Comparison of ENCODE assay signal across 16 cellular contexts in the genomic region with DNA sequence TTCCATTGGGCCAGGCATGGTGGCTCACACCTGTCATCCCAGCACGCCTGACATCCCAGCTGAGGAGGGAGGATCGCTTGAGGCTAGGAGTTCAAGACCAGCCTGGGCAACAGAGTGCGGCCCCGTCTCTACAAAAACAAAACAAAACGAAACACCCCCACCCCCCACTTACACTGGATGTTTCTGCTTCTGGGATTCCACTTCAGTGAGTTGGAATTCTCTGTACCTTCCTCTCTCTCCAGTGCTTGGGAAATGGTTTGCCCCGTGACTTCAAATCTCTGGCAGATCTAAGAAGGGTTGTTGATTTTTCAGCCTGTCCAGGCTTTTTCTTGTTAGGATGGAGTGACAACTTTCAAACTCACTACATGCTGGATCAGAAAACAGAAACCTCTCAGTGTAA.
A peak's percentile ranks its signal among the peaks of the same experiment; 100 is the strongest.
DNase-seq lines count a peak whose midpoint lies in the region; ATAC-seq and TF ChIP-seq lines count a peak whose summit lies in the region.
"Had no signal": no experiment of that assay in that cellular context is flagged by ENCODE, and none has a peak within 500 bp of the region (broad histone marks: within the 10 kb centered on the region; RNA-seq: fewer than 3 reads in every experiment).

No MANE protein-coding gene starts in this region.

- peaks cover 15% of the 10 kb centered on the region for H3K27me3 Mint-ChIP-seq in osteocyte (ENCODE audit: unreplicated experiment)

- no peaks in the 10 kb centered on the region for H3K9me3 Mint-ChIP-seq in osteocyte (ENCODE audit: unreplicated experiment)
- H3K9me3 Mint-ChIP-seq: CD8-positive, alpha-beta memory T cell; HFFc6 had no signal

- peaks cover 3% of the 10 kb centered on the region for H3K9me3 ChIP-seq in aorta (ENCODE audit: control insufficient read depth, low read length)
- no peaks in the 10 kb centered on the region for H3K9me3 ChIP-seq in esophagus muscularis mucosa
- H3K9me3 ChIP-seq: Caco-2 had no signal

- no peaks in the 10 kb centered on the region for H3K36me3 Mint-ChIP-seq in osteocyte (ENCODE audit: unreplicated experiment)
- H3K36me3 Mint-ChIP-seq: CD8-positive, alpha-beta memory T cell had no signal

- no peak overlapping the region for H3K27ac Mint-ChIP-seq in osteocyte (ENCODE audit: unreplicated experiment)
- H3K27ac Mint-ChIP-seq: HFFc6 had no signal

- H3K4me1 Mint-ChIP-seq in osteocyte (ENCODE audit: unreplicated experiment), result peaks cover 1% of the 10 kb centered on the region

- CTCF ChIA-PET in RWPE1 (lab: Yijun Ruan, JAX), result interaction anchor here (1.1 kb wide), 1 partner anchor 9 kb away, joined by 3 read pairs; no protein-coding TSS in a partner anchor

- H3K4me1 ChIP-seq in foreskin keratinocyte, result peaks cover 12% of the 10 kb centered on the region
- H3K4me1 ChIP-seq in aorta (ENCODE audit: control insufficient read depth in 1 of 2, insufficient read depth in 2 of 2, low read length in 2 of 2), result no peaks in the 10 kb centered on the region
- no peaks in the 10 kb centered on the region for H3K4me1 ChIP-seq in esophagus muscularis mucosa
- H3K4me1 ChIP-seq: BLaER1, Caco-2 had no signal

- H3K27ac ChIP-seq in RWPE1, result peak overlapping the region; percentile 54
- peak overlapping the region; percentile 78 for H3K27ac ChIP-seq in foreskin keratinocyte
- no peak overlapping the region for H3K27ac ChIP-seq in aorta (ENCODE audit: low read depth in 1 of 2, low read length in 2 of 2)
- no peak overlapping the region for H3K27ac ChIP-seq in esophagus muscularis mucosa (replicated peaks in 1 of 4)
- H3K27ac ChIP-seq: BLaER1 had no signal

- H3K4me3 Mint-ChIP-seq in osteocyte (ENCODE audit: unreplicated experiment), result no peak overlapping the region
- H3K4me3 Mint-ChIP-seq: CD8-positive, alpha-beta memory T cell; HFFc6 had no signal

- TF ChIP-seq CTCF in RWPE1 (conservative IDR thresholded peaks at IDR 0.05; ENCODE audit: low read depth) (no peak), foreskin keratinocyte (conservative IDR thresholded peaks at IDR 0.05) (no peak), osteocyte (IDR thresholded peaks at IDR 0.05) (no peak), esophagus muscularis mucosa (IDR thresholded peaks at IDR 0.05) (no peak)

- ATAC-seq in foreskin keratinocyte (no peak), aorta (ENCODE audit: low FRiP score) (no peak)

- no peak for DNase-seq in RWPE1 (ENCODE audit: low spot score)
- DNase-seq in astrocyte of the hippocampus (ENCODE audit: low read depth, low spot score), result peak; percentile 27
- DNase-seq in foreskin keratinocyte, result peak; percentile 31 to 57
- DNase-seq in osteocyte (ENCODE audit: extremely low spot score, unreplicated experiment), result peak; percentile 59
- no peak for DNase-seq in aorta
- DNase-seq in NOMO-1 treated with dmso at 0.1 percent for 144 hours (lab: John Stamatoyannopoulos, UW; ENCODE audit: unreplicated experiment), result no peak
- DNase-seq in esophagus muscularis mucosa (ENCODE audit: extremely low spot score), result no peak
- DNase-seq: 8988T; AML-193; Caco-2; CD8-positive, alpha-beta memory T cell; DMS53; GF-D8; HCEC 1CT; HFFc6 had no signal

- no peak for TF ChIP-seq EP300 in esophagus muscularis mucosa (IDR thresholded peaks at IDR 0.05)

- H3K27me3 ChIP-seq in foreskin keratinocyte (no peaks in the 10 kb centered on the region), aorta (ENCODE audit: control insufficient read depth in 1 of 2, insufficient read depth in 2 of 2, low read length in 1 of 2) (no peaks in the 10 kb centered on the region), esophagus muscularis mucosa (peaks cover 0 to 4% (median 0%) of the 10 kb centered on the region in 4 donors)
- H3K27me3 ChIP-seq: BLaER1 had no signal

- intact Hi-C loops in aorta (cut with DNase I) (no loop called here), esophagus muscularis mucosa (cut with DNase I) (no loop called here)

- POLR2A ChIA-PET in RWPE1 (lab: Yijun Ruan, JAX; ENCODE audit: low non-redundant PET), result no interaction called here

- H3K36me3 ChIP-seq in aorta (ENCODE audit: control insufficient read depth in 1 of 2, insufficient read depth in 2 of 2, low read length in 1 of 2) (no peaks in the 10 kb centered on the region), esophagus muscularis mucosa (no peaks in the 10 kb centered on the region)
- H3K36me3 ChIP-seq: BLaER1 had no signal

- no peak for TF ChIP-seq POLR2A in esophagus muscularis mucosa (IDR thresholded peaks at IDR 0.05; ENCODE audit: low read depth)

- H3K4me3 ChIP-seq in aorta (ENCODE audit: low read length in 2 of 2), result no peak overlapping the region
- no peak overlapping the region for H3K4me3 ChIP-seq in esophagus muscularis mucosa
- H3K4me3 ChIP-seq: BLaER1 had no signal

- WGBS in aorta, 2 donors, result 76 to 83% methylated on average over 6 of the region's 6 CpGs
- WGBS in esophagus muscularis mucosa, result 83% methylated on average over 6 of the region's 6 CpGs

Comparison
In these comparisons a context has a peak if more than half of its experiments do, and no peak if none do; other contexts are left out.
1. DNase-seq: peak in astrocyte of the hippocampus (single experiment), foreskin keratinocyte (2 of 2) and osteocyte (single experiment); none in RWPE1 (single experiment), aorta (0 of 2), NOMO-1 treated with dmso at 0.1 percent for 144 hours (single experiment) and esophagus muscularis mucosa (single experiment).
2. H3K27ac ChIP-seq: peak in RWPE1 (single experiment) and foreskin keratinocyte (single experiment); none in aorta (0 of 2) and esophagus muscularis mucosa (0 of 4).